In genomic region chr15:99155961-99156443, GRCh38 we compare ENCODE assay signal across 15 cellular contexts. TPM values are rescaled to one million over a fixed set of nuclear protein-coding genes. Genes with fewer than 3 reads are reported as not detected.
DNase-seq lines count a peak whose midpoint lies in the region; ATAC-seq, FAIRE-seq and TF ChIP-seq lines count a peak whose summit lies in the region.
"Had no signal": no experiment of that assay in that cellular context is flagged by ENCODE, and none has a peak within 500 bp of the region (broad histone marks: within the 10 kb centered on the region; RNA-seq: fewer than 3 reads in every experiment).

No MANE protein-coding gene starts in this region.

- no peak overlapping the region for H3K27ac ChIP-seq in CD8-positive, alpha-beta T cell (ENCODE audit: low read depth, low read length)
- H3K27ac ChIP-seq: PC-9 had no signal

- DNase-seq in EH (ENCODE audit: low read depth) (peak; percentile 42), cardiac fibroblast (ENCODE audit: low read depth in 2 of 2) (peak; percentile 14 to 28), nephron progenitor cell (no peak), T-helper 17 cell (no peak), D721Med (ENCODE audit: insufficient read length, low spot score) (no peak), ACHN (no peak)
- peak; percentile 29 for DNase-seq in Jurkat, Clone E6-1 (ENCODE audit: low read depth, low spot score)
- no peak for DNase-seq in CD8-positive, alpha-beta T cell
- DNase-seq: amygdala; CD4-positive, CD25-positive, alpha-beta regulatory T cell; stimulated activated CD4-positive, alpha-beta T cell treated with anti-CD3 and anti-CD28 coated beads, Interleukin-2, amount 100 ng/mL, for 48 hours; stimulated activated naive CD8-positive, alpha-beta T cell treated with anti-CD3 and anti-CD28 coated beads, Interleukin-15, Interleukin-2, amounts not matched to agents 100 U/mL and 50 U/mL, for 24 hours had no signal

- no peaks in the 10 kb centered on the region for H3K36me3 ChIP-seq in CD8-positive, alpha-beta T cell (ENCODE audit: insufficient read depth, low read length)

- H3K27me3 Mint-ChIP-seq in nephron progenitor cell (ENCODE audit: low read depth, poor library complexity), result no peaks in the 10 kb centered on the region
- H3K27me3 Mint-ChIP-seq in T-helper 17 cell, result peaks cover 12% of the 10 kb centered on the region
- H3K27me3 Mint-ChIP-seq in CD8-positive, alpha-beta T cell (ENCODE audit: low read depth), result peaks cover 3% of the 10 kb centered on the region

- peaks cover 17% of the 10 kb centered on the region for H3K4me1 Mint-ChIP-seq in nephron progenitor cell
- H3K4me1 Mint-ChIP-seq in T-helper 17 cell, result no peaks in the 10 kb centered on the region
- H3K4me1 Mint-ChIP-seq in CD8-positive, alpha-beta T cell (ENCODE audit: low read depth), result no peaks in the 10 kb centered on the region
- H3K4me1 Mint-ChIP-seq: CD4-positive, CD25-positive, alpha-beta regulatory T cell; IgD-negative memory B cell had no signal

- CTCF ChIA-PET in CD8-positive, alpha-beta T cell (lab: Charles Lee), result no interaction called here

- no peak for FAIRE-seq in D721Med (lab: Jason Lieb, UNC)

- H3K27me3 ChIP-seq in CD8-positive, alpha-beta T cell (ENCODE audit: insufficient read depth, low read length), result no peaks in the 10 kb centered on the region

- no peak overlapping the region for H3K4me3 Mint-ChIP-seq in nephron progenitor cell
- H3K4me3 Mint-ChIP-seq in T-helper 17 cell, result no peak overlapping the region
- H3K4me3 Mint-ChIP-seq in CD8-positive, alpha-beta T cell, result no peak overlapping the region
- H3K4me3 Mint-ChIP-seq: CD4-positive, CD25-positive, alpha-beta regulatory T cell; IgD-negative memory B cell had no signal

- TF ChIP-seq CTCF in cardiac fibroblast (IDR thresholded peaks at IDR 0.05; ENCODE audit: low read depth, low read length) (no peak), nephron progenitor cell (IDR thresholded peaks at IDR 0.05) (no peak), D721Med (IDR thresholded peaks at IDR 0.05; ENCODE audit: insufficient read depth, missing control alignments) (no peak)
- TF ChIP-seq CTCF in CD8-positive, alpha-beta T cell (IDR thresholded peaks at IDR 0.05), result no peak

- H3K27ac Mint-ChIP-seq in nephron progenitor cell (peak overlapping the region; percentile 23), T-helper 17 cell (no peak overlapping the region)
- H3K27ac Mint-ChIP-seq in CD8-positive, alpha-beta T cell, result no peak overlapping the region
- H3K27ac Mint-ChIP-seq: CD4-positive, CD25-positive, alpha-beta regulatory T cell; IgD-negative memory B cell had no signal

- H3K4me3 ChIP-seq in Jurkat, Clone E6-1 (ENCODE audit: low read length), result no peak overlapping the region
- no peak overlapping the region for H3K4me3 ChIP-seq in cardiac fibroblast (replicated peaks in 1 of 2; ENCODE audit: low read depth in 2 of 2, low read length in 2 of 2)
- no peak overlapping the region for H3K4me3 ChIP-seq in CD8-positive, alpha-beta T cell (ENCODE audit: low read depth, low read length)
- H3K4me3 ChIP-seq: lung, PC-9 had no signal

- ATAC-seq in T-helper 17 cell, result no peak
- no peak for ATAC-seq in CD8-positive, alpha-beta T cell
- ATAC-seq: stimulated activated naive CD8-positive, alpha-beta T cell treated with anti-CD3 and anti-CD28 coated beads, Interleukin-15, Interleukin-2, amounts not matched to agents 100 U/mL and 50 U/mL, for 24 hours had no signal

- intact Hi-C loops in CD8-positive, alpha-beta T cell (cut with DNase I, micrococcal nuclease), result no loop called here

- H3K9me3 ChIP-seq in T-helper 17 cell (ENCODE audit: control insufficient read depth, low read length, poor library complexity, severe bottlenecking), result no peaks in the 10 kb centered on the region
- no peaks in the 10 kb centered on the region for H3K9me3 ChIP-seq in CD8-positive, alpha-beta T cell (ENCODE audit: low read length)

- in situ Hi-C loops in ACHN (cut with HindIII; ENCODE audit: low pct_ligation_motif_present, low pct_unique_long_range_greater_than_20kb, low sequenced_read_pairs), result no loop called here

- POLR2A ChIA-PET in CD8-positive, alpha-beta T cell (lab: Charles Lee), result no interaction called here

- H3K36me3 Mint-ChIP-seq in nephron progenitor cell (ENCODE audit: low read depth) (peaks cover 82% of the 10 kb centered on the region), T-helper 17 cell (ENCODE audit: low read depth) (peaks cover 2% of the 10 kb centered on the region)
- H3K36me3 Mint-ChIP-seq in CD8-positive, alpha-beta T cell, result no peaks in the 10 kb centered on the region

- no peaks in the 10 kb centered on the region for H3K9me3 Mint-ChIP-seq in nephron progenitor cell
- H3K9me3 Mint-ChIP-seq in CD8-positive, alpha-beta T cell, result no peaks in the 10 kb centered on the region
- H3K9me3 Mint-ChIP-seq: IgD-negative memory B cell had no signal

- H3K4me1 ChIP-seq in CD8-positive, alpha-beta T cell (ENCODE audit: insufficient read depth, low read length), result no peaks in the 10 kb centered on the region

RNA-seq across cellular contexts. Expression of gene SYNM, which starts 51.1 kb away (rescaled TPM):
- polyA plus RNA-seq in Jurkat, Clone E6-1 (2012; ENCODE audit: insufficient read depth, insufficient read length), result not detected
- 1 to 10 TPM; 1.4 to 2.7 TPM for total RNA-seq in T-helper 17 cell
- total RNA-seq in CD8-positive, alpha-beta T cell, result 1 to 10 TPM; 3.3 to 3.9 TPM
- polyA plus RNA-seq: IgD-negative memory B cell had no signal

Comparison
In these comparisons a context has a peak if more than half of its experiments do, and no peak if none do; other contexts are left out.
1. DNase-seq: peak in EH (single experiment), Jurkat, Clone E6-1 (single experiment) and cardiac fibroblast (2 of 2); none in nephron progenitor cell (single experiment), T-helper 17 cell (0 of 3), D721Med (single experiment), CD8-positive, alpha-beta T cell (0 of 7) and ACHN (single experiment).